Comparison of ENCODE assay signal across 20 cellular contexts in genomic region chr2:136572335-136572734, GRCh38.
"Had no signal": no experiment of that assay in that cellular context is flagged by ENCODE, and none has a peak within 500 bp of the region (broad histone marks: within the 10 kb centered on the region; RNA-seq: fewer than 3 reads in every experiment).

No MANE protein-coding gene starts in this region.

- ATAC-seq: activated T-cell treated with anti-CD3 and anti-CD28 coated beads, Interleukin-2, amount 50 U/mL, for 72 hours; effector memory CD8-positive, alpha-beta T cell; natural killer cell treated with Interleukin-12 subunit alpha and Interleukin-12 subunit beta and Interleukin-15 and Interleukin-18, amount 100 ng/mL, for 72 hours; right lobe of liver; stimulated activated effector memory CD8-positive, alpha-beta T cell treated with anti-CD3 and anti-CD28 coated beads, Interleukin-12 subunit alpha, Interleukin-12 subunit beta, amount 100 ng/mL, for 72 hours; T-helper 17 cell had no signal

- H3K36me3 ChIP-seq: esophagus squamous epithelium, neutrophil, right lobe of liver, stomach, upper lobe of left lung had no signal

- H3K4me1 Mint-ChIP-seq: stimulated activated effector memory CD8-positive, alpha-beta T cell treated with anti-CD3 and anti-CD28 coated beads, Interleukin-12 subunit alpha, Interleukin-12 subunit beta, amount 100 ng/mL, for 72 hours; T-helper 17 cell had no signal

- H3K27ac Mint-ChIP-seq: activated T-cell treated with anti-CD3 and anti-CD28 coated beads, Interleukin-2, amount 50 U/mL, for 72 hours; effector memory CD8-positive, alpha-beta T cell; natural killer cell treated with Interleukin-12 subunit alpha and Interleukin-12 subunit beta and Interleukin-15 and Interleukin-18, amount 100 ng/mL, for 72 hours; progenitor cell of endocrine pancreas; stimulated activated effector memory CD8-positive, alpha-beta T cell treated with anti-CD3 and anti-CD28 coated beads, Interleukin-12 subunit alpha, Interleukin-12 subunit beta, amount 100 ng/mL, for 72 hours; T-helper 17 cell had no signal

- H3K27me3 ChIP-seq: esophagus squamous epithelium, neutrophil, right lobe of liver, stomach, testis, upper lobe of left lung had no signal

- H3K4me3 Mint-ChIP-seq: activated T-cell treated with anti-CD3 and anti-CD28 coated beads, Interleukin-2, amount 50 U/mL, for 72 hours; effector memory CD8-positive, alpha-beta T cell; natural killer cell treated with Interleukin-12 subunit alpha and Interleukin-12 subunit beta and Interleukin-15 and Interleukin-18, amount 100 ng/mL, for 72 hours; stimulated activated effector memory CD8-positive, alpha-beta T cell treated with anti-CD3 and anti-CD28 coated beads, Interleukin-12 subunit alpha, Interleukin-12 subunit beta, amount 100 ng/mL, for 72 hours; T-helper 17 cell had no signal

- H3K4me3 ChIP-seq: esophagus squamous epithelium, right lobe of liver, stomach, testis, upper lobe of left lung had no signal

- H3K9me3 Mint-ChIP-seq: activated T-cell treated with anti-CD3 and anti-CD28 coated beads, Interleukin-2, amount 50 U/mL, for 72 hours; effector memory CD8-positive, alpha-beta T cell; stimulated activated effector memory CD8-positive, alpha-beta T cell treated with anti-CD3 and anti-CD28 coated beads, Interleukin-12 subunit alpha, Interleukin-12 subunit beta, amount 100 ng/mL, for 72 hours had no signal

- DNase-seq: activated CD4-positive, alpha-beta T cell treated with anti-CD3 and anti-CD28 coated beads for 1 hour; activated effector memory CD4-positive, alpha-beta T cell treated with anti-CD3 and anti-CD28 coated beads, Interleukin-2, amount 50 U/mL, for 16 hours; activated naive CD4-positive, alpha-beta T cell treated with anti-CD3 and anti-CD28 coated beads, Interleukin-2, amount 50 U/mL, for 16 hours; activated T-cell treated with anti-CD3 and anti-CD28 coated beads, Interleukin-2, amount 50 U/mL, for 72 hours; dermis blood vessel endothelial cell; effector memory CD8-positive, alpha-beta T cell; esophagus squamous epithelium; kidney glomerular epithelial cell; right lobe of liver; small intestine; stimulated activated CD4-positive, alpha-beta T cell treated with anti-CD3 and anti-CD28 coated beads, Interleukin-4, amount 100 ng/mL, for 1 hour; stomach; T-helper 17 cell; testis; upper lobe of left lung had no signal

- H3K36me3 Mint-ChIP-seq: natural killer cell treated with Interleukin-12 subunit alpha and Interleukin-12 subunit beta and Interleukin-15 and Interleukin-18, amount 100 ng/mL, for 72 hours; stimulated activated effector memory CD8-positive, alpha-beta T cell treated with anti-CD3 and anti-CD28 coated beads, Interleukin-12 subunit alpha, Interleukin-12 subunit beta, amount 100 ng/mL, for 72 hours had no signal

- H3K9me3 ChIP-seq: esophagus squamous epithelium, neutrophil, right lobe of liver, stomach, testis, upper lobe of left lung had no signal

- H3K27ac ChIP-seq: esophagus squamous epithelium, neutrophil, right lobe of liver, stomach, testis, upper lobe of left lung, VCaP had no signal

- H3K4me1 ChIP-seq: esophagus squamous epithelium, right lobe of liver, stomach, testis, upper lobe of left lung had no signal
